8 cellular contexts compared by ENCODE assay signal in the genomic region with DNA sequence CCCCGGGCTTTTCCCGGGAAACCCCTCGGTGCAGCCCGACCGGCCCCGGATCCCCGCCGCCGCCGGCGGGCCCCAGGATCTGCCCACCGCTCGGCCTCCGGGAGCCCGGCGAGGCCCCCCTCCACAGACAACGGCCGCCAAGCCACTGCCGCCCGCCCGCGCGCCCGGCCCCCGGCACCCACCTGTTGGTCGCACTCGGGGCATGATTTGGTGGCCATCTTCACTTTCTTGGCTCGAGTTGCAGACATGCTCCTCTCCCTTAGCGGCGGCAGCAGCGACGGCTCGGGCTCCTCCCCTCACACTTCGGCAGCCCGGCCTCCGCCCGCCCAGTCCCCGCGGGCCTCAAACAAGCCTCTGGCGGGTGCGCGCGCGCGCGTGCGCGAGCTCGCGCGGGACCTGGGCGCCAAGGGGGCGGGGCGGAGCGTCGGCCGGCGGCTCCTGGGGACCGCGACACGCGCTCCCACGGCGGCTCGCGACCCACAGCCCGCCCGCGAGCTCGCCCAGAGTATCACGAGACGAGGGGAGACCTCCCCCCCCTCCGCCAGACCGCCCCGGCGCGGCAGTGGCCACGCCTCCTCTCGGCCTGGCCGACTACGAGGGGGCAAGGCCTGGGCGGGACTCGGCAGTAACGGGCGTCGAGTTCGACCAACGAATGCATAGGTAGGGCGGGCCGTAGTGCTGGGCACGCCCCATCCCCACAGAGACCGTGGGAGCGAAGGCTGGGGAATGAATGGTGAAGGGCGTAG. TPM values are rescaled to one million over a fixed set of nuclear protein-coding genes. Genes with fewer than 3 reads are reported as not detected.
DNase-seq lines count a peak whose midpoint lies in the region; ATAC-seq and TF ChIP-seq lines count a peak whose summit lies in the region.

A gene with protein sequence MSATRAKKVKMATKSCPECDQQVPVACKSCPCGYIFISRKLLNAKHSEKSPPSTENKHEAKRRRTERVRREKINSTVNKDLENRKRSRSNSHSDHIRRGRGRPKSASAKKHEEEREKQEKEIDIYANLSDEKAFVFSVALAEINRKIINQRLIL (minus strand): TSS at position 279 of the 746 bp plus-strand sequence. CDS start 31 bp downstream, at position 248.

- ATAC-seq in GM21717 (IDR thresholded peaks at IDR 0.05; ENCODE audit: unreplicated experiment) (peak; percentile 96), esophagus mucosa (peak; percentile 97)

- in situ Hi-C loops in KBM-7 (cut with MboI; ENCODE audit: low pct_unique_long_range_greater_than_20kb, low sequenced_read_pairs) = no loop called here

- DNase-seq in DMS53 (lab: John Stamatoyannopoulos, UW) (peak; percentile 98), KBM-7 (peak; percentile 92), myocyte (ENCODE audit: low read depth) (peak; percentile 95)
- DNase-seq in activated T-cell treated with anti-CD3 and anti-CD28 coated beads, Interleukin-2, amount 50 U/mL, for 24 hours = peak; percentile 93
- peak; percentile 83 for DNase-seq in stimulated activated CD8-positive, alpha-beta memory T cell treated with anti-CD3 and anti-CD28 coated beads, Interleukin-7, amount 100 ng/mL, for 48 hours (ENCODE audit: extremely low read depth in 1 of 2, low read depth in 1 of 2)

- peaks cover 39% of the 10 kb centered on the region for H3K4me1 Mint-ChIP-seq in activated T-cell treated with anti-CD3 and anti-CD28 coated beads, Interleukin-2, amount 50 U/mL, for 24 hours (ENCODE audit: low read depth)

- no peaks in the 10 kb centered on the region for H3K27me3 Mint-ChIP-seq in activated T-cell treated with anti-CD3 and anti-CD28 coated beads, Interleukin-2, amount 50 U/mL, for 24 hours

- H3K9me3 Mint-ChIP-seq in activated T-cell treated with anti-CD3 and anti-CD28 coated beads, Interleukin-2, amount 50 U/mL, for 24 hours = no peaks in the 10 kb centered on the region

- peaks cover 25% of the 10 kb centered on the region for H3K36me3 Mint-ChIP-seq in activated T-cell treated with anti-CD3 and anti-CD28 coated beads, Interleukin-2, amount 50 U/mL, for 24 hours (ENCODE audit: low read depth)

- H3K4me3 Mint-ChIP-seq in activated T-cell treated with anti-CD3 and anti-CD28 coated beads, Interleukin-2, amount 50 U/mL, for 24 hours = peak within 1 kb of the TSS; percentile 97

- peak within 1 kb of the TSS; percentile 100 for H3K27ac Mint-ChIP-seq in activated T-cell treated with anti-CD3 and anti-CD28 coated beads, Interleukin-2, amount 50 U/mL, for 24 hours

TF ChIP-seq in PFSK-1, 5 proteins besides CTCF, POLR2A, EP300 and RAD21:
- TF ChIP-seq SIN3A (IDR thresholded peaks at IDR 0.05; ENCODE audit: borderline replicate concordance, insufficient read depth, low read length) (no peak), TAF1 (IDR thresholded peaks at IDR 0.05; ENCODE audit: borderline replicate concordance, insufficient read depth, low read length) (peak; percentile 38; the same call in 1 of the 2 replicates), FOXP2 (optimal IDR thresholded peaks at IDR 0.05; ENCODE audit: borderline replicate concordance, extremely low read depth, extremely low read length, insufficient read depth) (peak; percentile 14)

RNA-seq across cellular contexts. Expression of the gene that starts here (rescaled TPM):
- 6.8 TPM for polyA plus RNA-seq in PFSK-1 (2012; ENCODE audit: insufficient read length, low read depth)
- 5.9 TPM for total RNA-seq in esophagus mucosa
- total RNA-seq in myocyte = 30.6 and 33.6 TPM in 2 replicates
- polyA plus RNA-seq in myocyte (2012) = 14.3 TPM

Comparison
In these comparisons a context has a peak if more than half of its experiments do, and no peak if none do; other contexts are left out.
1. Peak in every context shown above with its lines: DNase-seq and ATAC-seq.